In genomic region chr2:218024336-218024735, GRCh38 we compare ENCODE assay signal across 1 cellular context.
TF ChIP-seq lines count a peak whose summit lies in the region.

No MANE protein-coding gene starts in this region.

TF ChIP-seq in WTC11, 78 proteins besides CTCF, POLR2A, EP300 and RAD21 (continued from another document):
- TF ChIP-seq AFF4 (CRISPR knock-in tag; IDR thresholded peaks at IDR 0.05; ENCODE audit: borderline replicate concordance) (no peak), GRHL2 (CRISPR knock-in tag; IDR thresholded peaks at IDR 0.05; ENCODE audit: insufficient replicate concordance, severe bottlenecking) (no peak), ZNF219 (CRISPR knock-in tag; IDR thresholded peaks at IDR 0.05; ENCODE audit: borderline replicate concordance) (no peak)
